2 cellular contexts compared by ENCODE assay signal in the genomic region with DNA sequence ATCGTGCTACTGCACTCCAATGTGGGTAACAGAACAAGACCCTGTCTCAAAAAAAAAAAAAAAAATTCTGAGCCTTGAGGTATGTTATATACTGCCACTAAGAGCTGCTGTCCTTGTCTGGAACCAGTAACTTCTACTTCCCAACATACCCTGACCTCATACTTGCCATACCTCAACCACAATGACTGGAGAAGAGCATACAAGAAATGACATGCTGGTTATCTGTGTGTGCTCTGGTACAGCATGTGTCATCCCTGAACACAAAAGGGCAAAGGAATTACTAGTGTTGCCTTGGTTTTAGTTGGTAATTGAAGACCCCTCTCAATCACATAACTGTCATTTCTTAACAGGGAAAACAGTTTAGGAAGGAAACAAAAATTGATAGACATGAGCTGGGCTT.
TF ChIP-seq lines count a peak whose summit lies in the region.

No MANE protein-coding gene starts in this region.

TF ChIP-seq in IMR-90, 13 proteins besides CTCF, POLR2A, EP300 and RAD21:
- TF ChIP-seq MXI1 (IDR thresholded peaks at IDR 0.05; ENCODE audit: borderline replicate concordance, low read depth, low read length) (no peak), SMC3 (IDR thresholded peaks at IDR 0.05; ENCODE audit: low read depth, low read length) (no peak), CEBPB (IDR thresholded peaks at IDR 0.05; ENCODE audit: low read depth, low read length) (no peak), NFE2L2 (IDR thresholded peaks at IDR 0.05; ENCODE audit: low read depth, low read length) (no peak), RCOR1 (IDR thresholded peaks at IDR 0.05; ENCODE audit: insufficient replicate concordance, low read length) (no peak), MAFK (IDR thresholded peaks at IDR 0.05; ENCODE audit: low read depth, low read length) (no peak), RFX5 (IDR thresholded peaks at IDR 0.05; ENCODE audit: low read depth, low read length) (no peak), FOS (IDR thresholded peaks at IDR 0.05; ENCODE audit: low read depth, low read length) (no peak), CHD1 (IDR thresholded peaks at IDR 0.05; ENCODE audit: low read depth, low read length) (no peak)
- TF ChIP-seq, protein P1, sequence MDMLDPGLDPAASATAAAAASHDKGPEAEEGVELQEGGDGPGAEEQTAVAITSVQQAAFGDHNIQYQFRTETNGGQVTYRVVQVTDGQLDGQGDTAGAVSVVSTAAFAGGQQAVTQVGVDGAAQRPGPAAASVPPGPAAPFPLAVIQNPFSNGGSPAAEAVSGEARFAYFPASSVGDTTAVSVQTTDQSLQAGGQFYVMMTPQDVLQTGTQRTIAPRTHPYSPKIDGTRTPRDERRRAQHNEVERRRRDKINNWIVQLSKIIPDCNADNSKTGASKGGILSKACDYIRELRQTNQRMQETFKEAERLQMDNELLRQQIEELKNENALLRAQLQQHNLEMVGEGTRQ (IDR thresholded peaks at IDR 0.05; ENCODE audit: low read depth, low read length) = no peak
TF ChIP-seq in IMR-90: peak in this region for 0.

TF ChIP-seq in K562, 482 proteins besides CTCF, POLR2A, EP300 and RAD21:
- TF ChIP-seq, protein P2, sequence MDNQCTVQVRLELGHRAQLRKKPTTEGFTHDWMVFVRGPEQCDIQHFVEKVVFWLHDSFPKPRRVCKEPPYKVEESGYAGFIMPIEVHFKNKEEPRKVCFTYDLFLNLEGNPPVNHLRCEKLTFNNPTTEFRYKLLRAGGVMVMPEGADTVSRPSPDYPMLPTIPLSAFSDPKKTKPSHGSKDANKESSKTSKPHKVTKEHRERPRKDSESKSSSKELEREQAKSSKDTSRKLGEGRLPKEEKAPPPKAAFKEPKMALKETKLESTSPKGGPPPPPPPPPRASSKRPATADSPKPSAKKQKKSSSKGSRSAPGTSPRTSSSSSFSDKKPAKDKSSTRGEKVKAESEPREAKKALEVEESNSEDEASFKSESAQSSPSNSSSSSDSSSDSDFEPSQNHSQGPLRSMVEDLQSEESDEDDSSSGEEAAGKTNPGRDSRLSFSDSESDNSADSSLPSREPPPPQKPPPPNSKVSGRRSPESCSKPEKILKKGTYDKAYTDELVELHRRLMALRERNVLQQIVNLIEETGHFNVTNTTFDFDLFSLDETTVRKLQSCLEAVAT (IDR thresholded peaks at IDR 0.05) = 0 out of 4 replicates have a peak, but pooled peaks of 1 of the 2 experiments have one; percentile 17
- TF ChIP-seq ZFP1 (CRISPR knock-in tag; IDR thresholded peaks at IDR 0.05) = no peak
- TF ChIP-seq, protein P3, sequence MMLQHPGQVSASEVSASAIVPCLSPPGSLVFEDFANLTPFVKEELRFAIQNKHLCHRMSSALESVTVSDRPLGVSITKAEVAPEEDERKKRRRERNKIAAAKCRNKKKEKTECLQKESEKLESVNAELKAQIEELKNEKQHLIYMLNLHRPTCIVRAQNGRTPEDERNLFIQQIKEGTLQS (IDR thresholded peaks at IDR 0.05) = 0 out of 2 replicates have a peak, but pooled peaks have one; percentile 9
- TF ChIP-seq, protein P3 (CRISPR knock-in tag; conservative IDR thresholded peaks at IDR 0.05) = no peak
